In the genomic region with DNA sequence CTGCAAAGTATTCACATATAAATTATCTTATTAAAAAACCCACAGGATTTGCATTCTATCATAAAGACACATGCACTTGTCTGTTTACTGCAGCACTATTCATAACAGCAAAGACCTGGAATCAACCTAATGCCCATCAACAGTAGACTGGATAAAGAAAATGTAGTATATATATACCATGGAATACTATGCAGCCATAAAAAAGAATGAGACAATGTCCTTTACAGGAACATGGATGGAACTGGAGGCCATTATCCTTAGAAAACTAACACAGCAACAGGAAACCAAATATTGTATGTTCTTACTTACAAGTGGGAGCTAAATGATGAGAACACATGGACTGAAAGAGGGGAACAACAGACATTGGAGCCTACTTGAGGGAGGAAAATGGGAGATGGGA, we compare ENCODE assay signal across 10 cellular contexts.
"Had no signal": no experiment of that assay in that cellular context is flagged by ENCODE, and none has a peak within 500 bp of the region (broad histone marks: within the 10 kb centered on the region; RNA-seq: fewer than 3 reads in every experiment).

No MANE protein-coding gene starts in this region.

- FAIRE-seq: H1, H54 had no signal

- H3K4me2 ChIP-seq: GM23338 had no signal

- H3K27ac Mint-ChIP-seq: GM23338, H9, HFFc6 had no signal

- H3K4me3 Mint-ChIP-seq: GM23338, H9, HFFc6 had no signal

- H3K27ac ChIP-seq: HL-60 had no signal

- ATAC-seq: GM23338, HepG2 had no signal

- DNase-seq: H9, HCEC 1CT, HFFc6, IMR-90, KBM-7 had no signal

- H3K9me3 Mint-ChIP-seq: GM23338, HFFc6 had no signal

- H3K4me3 ChIP-seq: GM23338 had no signal

- H2AFZ ChIP-seq: GM23338 had no signal
